In genomic region chr7:30460246-30460633, GRCh38 we compare ENCODE assay signal across 1 cellular context.
TF ChIP-seq lines count a peak whose summit lies in the region.

No MANE protein-coding gene starts in this region.

TF ChIP-seq in endothelial cell of umbilical vein, 7 proteins besides CTCF, POLR2A, EP300 and RAD21 (continued from another document):
- TF ChIP-seq JUN (IDR thresholded peaks at IDR 0.05; ENCODE audit: borderline replicate concordance, insufficient read depth, insufficient read length, low read depth) (no peak), FOS (IDR thresholded peaks at IDR 0.05; ENCODE audit: borderline replicate concordance, insufficient read depth, low read length) (no peak)
